ENCODE assay signal across 1 cellular context in genomic region chr1:20507564-20508410, GRCh38.
TF ChIP-seq lines count a peak whose summit lies in the region.

Gene MUL1 (minus strand): TSS chr1:20508151. CDS start chr1:20508024, 127 bp downstream.

TF ChIP-seq in HepG2, 621 proteins besides CTCF, POLR2A, EP300 and RAD21 (continued from another document and continues in another):
- TF ChIP-seq, protein P1, sequence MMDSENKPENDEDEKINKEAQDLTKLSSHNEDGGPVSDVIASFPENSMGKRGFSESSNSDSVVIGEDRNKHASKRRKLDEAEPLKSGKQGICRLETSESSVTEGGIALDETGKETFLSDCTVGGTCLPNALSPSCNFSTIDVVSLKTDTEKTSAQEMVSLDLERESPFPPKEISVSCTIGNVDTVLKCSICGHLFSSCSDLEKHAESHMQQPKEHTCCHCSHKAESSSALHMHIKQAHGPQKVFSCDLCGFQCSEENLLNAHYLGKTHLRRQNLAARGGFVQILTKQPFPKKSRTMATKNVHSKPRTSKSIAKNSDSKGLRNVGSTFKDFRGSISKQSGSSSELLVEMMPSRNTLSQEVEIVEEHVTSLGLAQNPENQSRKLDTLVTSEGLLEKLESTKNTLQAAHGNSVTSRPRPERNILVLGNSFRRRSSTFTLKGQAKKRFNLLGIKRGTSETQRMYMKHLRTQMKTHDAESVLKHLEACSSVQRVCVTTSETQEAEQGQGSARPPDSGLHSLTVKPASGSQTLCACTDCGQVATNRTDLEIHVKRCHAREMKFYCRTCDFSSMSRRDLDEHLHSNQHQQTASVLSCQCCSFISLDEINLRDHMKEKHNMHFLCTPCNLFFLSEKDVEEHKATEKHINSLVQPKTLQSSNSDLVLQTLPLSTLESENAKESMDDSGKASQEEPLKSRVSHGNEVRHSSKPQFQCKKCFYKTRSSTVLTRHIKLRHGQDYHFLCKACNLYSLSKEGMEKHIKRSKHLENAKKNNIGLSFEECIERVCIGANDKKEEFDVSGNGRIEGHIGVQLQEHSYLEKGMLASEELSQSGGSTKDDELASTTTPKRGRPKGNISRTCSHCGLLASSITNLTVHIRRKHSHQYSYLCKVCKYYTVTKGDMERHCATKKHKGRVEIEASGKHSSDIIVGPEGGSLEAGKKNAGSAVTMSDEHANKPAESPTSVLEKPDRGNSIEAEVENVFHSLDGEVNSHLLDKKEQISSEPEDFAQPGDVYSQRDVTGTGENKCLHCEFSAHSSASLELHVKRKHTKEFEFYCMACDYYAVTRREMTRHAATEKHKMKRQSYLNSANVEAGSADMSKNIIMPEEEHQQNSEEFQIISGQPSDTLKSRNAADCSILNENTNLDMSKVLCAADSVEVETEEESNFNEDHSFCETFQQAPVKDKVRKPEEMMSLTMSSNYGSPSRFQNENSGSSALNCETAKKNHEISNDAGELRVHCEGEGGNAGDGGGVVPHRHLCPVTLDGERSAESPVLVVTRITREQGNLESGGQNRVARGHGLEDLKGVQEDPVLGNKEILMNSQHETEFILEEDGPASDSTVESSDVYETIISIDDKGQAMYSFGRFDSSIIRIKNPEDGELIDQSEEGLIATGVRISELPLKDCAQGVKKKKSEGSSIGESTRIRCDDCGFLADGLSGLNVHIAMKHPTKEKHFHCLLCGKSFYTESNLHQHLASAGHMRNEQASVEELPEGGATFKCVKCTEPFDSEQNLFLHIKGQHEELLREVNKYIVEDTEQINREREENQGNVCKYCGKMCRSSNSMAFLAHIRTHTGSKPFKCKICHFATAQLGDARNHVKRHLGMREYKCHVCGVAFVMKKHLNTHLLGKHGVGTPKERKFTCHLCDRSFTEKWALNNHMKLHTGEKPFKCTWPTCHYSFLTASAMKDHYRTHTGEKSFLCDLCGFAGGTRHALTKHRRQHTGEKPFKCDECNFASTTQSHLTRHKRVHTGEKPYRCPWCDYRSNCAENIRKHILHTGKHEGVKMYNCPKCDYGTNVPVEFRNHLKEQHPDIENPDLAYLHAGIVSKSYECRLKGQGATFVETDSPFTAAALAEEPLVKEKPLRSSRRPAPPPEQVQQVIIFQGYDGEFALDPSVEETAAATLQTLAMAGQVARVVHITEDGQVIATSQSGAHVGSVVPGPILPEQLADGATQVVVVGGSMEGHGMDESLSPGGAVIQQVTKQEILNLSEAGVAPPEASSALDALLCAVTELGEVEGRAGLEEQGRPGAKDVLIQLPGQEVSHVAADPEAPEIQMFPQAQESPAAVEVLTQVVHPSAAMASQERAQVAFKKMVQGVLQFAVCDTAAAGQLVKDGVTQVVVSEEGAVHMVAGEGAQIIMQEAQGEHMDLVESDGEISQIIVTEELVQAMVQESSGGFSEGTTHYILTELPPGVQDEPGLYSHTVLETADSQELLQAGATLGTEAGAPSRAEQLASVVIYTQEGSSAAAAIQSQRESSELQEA (CRISPR knock-in tag; IDR thresholded peaks at IDR 0.05; ENCODE audit: not compliant biosample characterization), result peak; percentile 79
- TF ChIP-seq POGZ (CRISPR knock-in tag; IDR thresholded peaks at IDR 0.05) (peak; percentile 90), MIER3 (CRISPR knock-in tag; IDR thresholded peaks at IDR 0.05; ENCODE audit: borderline replicate concordance) (peak; percentile 32; the same call in 1 of the 2 replicates), ZNF547 (CRISPR knock-in tag; IDR thresholded peaks at IDR 0.05) (peak; percentile 57), KAT8 (CRISPR knock-in tag; IDR thresholded peaks at IDR 0.05) (peak; percentile 99), ZNF766 (CRISPR knock-in tag; IDR thresholded peaks at IDR 0.05; ENCODE audit: borderline replicate concordance) (peak; percentile 92), ZSCAN31 (CRISPR knock-in tag; IDR thresholded peaks at IDR 0.05; ENCODE audit: low read depth) (peak; percentile 75), EZH2 (conservative IDR thresholded peaks at IDR 0.05; ENCODE audit: low read depth, low read length) (no peak), MLLT10 (CRISPR knock-in tag; IDR thresholded peaks at IDR 0.05) (no peak), SIX1 (CRISPR knock-in tag; IDR thresholded peaks at IDR 0.05; ENCODE audit: borderline replicate concordance) (no peak), POLR2G (IDR thresholded peaks at IDR 0.05; ENCODE audit: low read depth, low read length) (peak; percentile 82), ZNF460 (CRISPR knock-in tag; IDR thresholded peaks at IDR 0.05; ENCODE audit: borderline replicate concordance) (0 out of 2 replicates have a peak, but pooled peaks have one; percentile 39), ZNF333 (CRISPR knock-in tag; IDR thresholded peaks at IDR 0.05; ENCODE audit: borderline replicate concordance) (0 out of 2 replicates have a peak, but pooled peaks have one; percentile 28), ZNF556 (CRISPR knock-in tag; IDR thresholded peaks at IDR 0.05; ENCODE audit: borderline replicate concordance) (peak; percentile 42; the same call in 1 of the 2 replicates), ZBTB26 (CRISPR knock-in tag; IDR thresholded peaks at IDR 0.05; ENCODE audit: borderline replicate concordance) (no peak), POGK (CRISPR knock-in tag; conservative IDR thresholded peaks at IDR 0.05) (peak; percentile 84; the same call in 1 of the 2 replicates), RARG (CRISPR knock-in tag; IDR thresholded peaks at IDR 0.05; ENCODE audit: low read depth) (no peak), MAFG (CRISPR knock-in tag; IDR thresholded peaks at IDR 0.05) (no peak), CREB1 (IDR thresholded peaks at IDR 0.05) (peak; percentile 95), CREB1 (CRISPR knock-in tag; IDR thresholded peaks at IDR 0.05) (peak; percentile 100), KAT2B (IDR thresholded peaks at IDR 0.05; ENCODE audit: borderline replicate concordance, low read depth, low read length) (no peak), HIVEP1 (CRISPR knock-in tag; IDR thresholded peaks at IDR 0.05) (peak; percentile 60; the same call in 1 of the 2 replicates), PHB2 (IDR thresholded peaks at IDR 0.05; ENCODE audit: partially characterized antibody) (no peak), ZNF652 (CRISPR knock-in tag; IDR thresholded peaks at IDR 0.05; ENCODE audit: borderline replicate concordance, low read depth) (no peak), ZSCAN20 (CRISPR knock-in tag; IDR thresholded peaks at IDR 0.05; ENCODE audit: borderline replicate concordance) (peak; percentile 32; the same call in 1 of the 2 replicates), TSC22D2 (CRISPR knock-in tag; IDR thresholded peaks at IDR 0.05; ENCODE audit: borderline replicate concordance) (peak; percentile 52; the same call in 1 of the 2 replicates), ZNF335 (CRISPR knock-in tag; IDR thresholded peaks at IDR 0.05) (peak; percentile 78; the same call in 1 of the 2 replicates), ZNF552 (CRISPR knock-in tag; IDR thresholded peaks at IDR 0.05; ENCODE audit: borderline replicate concordance) (peak; percentile 76; the same call in 1 of the 2 replicates), NR2C2 (CRISPR knock-in tag; IDR thresholded peaks at IDR 0.05; ENCODE audit: borderline replicate concordance) (peak; percentile 97), ZNF878 (CRISPR knock-in tag; IDR thresholded peaks at IDR 0.05) (no peak), PAWR (CRISPR knock-in tag; IDR thresholded peaks at IDR 0.05; ENCODE audit: borderline replicate concordance) (no peak), ELF4 (CRISPR knock-in tag; IDR thresholded peaks at IDR 0.05; ENCODE audit: borderline replicate concordance) (peak; percentile 92), ZNF18 (CRISPR knock-in tag; IDR thresholded peaks at IDR 0.05; ENCODE audit: insufficient replicate concordance) (peak; percentile 82), MBNL3 (CRISPR knock-in tag; conservative IDR thresholded peaks at IDR 0.05) (no peak), ZNF446 (CRISPR knock-in tag; IDR thresholded peaks at IDR 0.05) (peak; percentile 86; the same call in 1 of the 2 replicates)
- TF ChIP-seq, protein P2, sequence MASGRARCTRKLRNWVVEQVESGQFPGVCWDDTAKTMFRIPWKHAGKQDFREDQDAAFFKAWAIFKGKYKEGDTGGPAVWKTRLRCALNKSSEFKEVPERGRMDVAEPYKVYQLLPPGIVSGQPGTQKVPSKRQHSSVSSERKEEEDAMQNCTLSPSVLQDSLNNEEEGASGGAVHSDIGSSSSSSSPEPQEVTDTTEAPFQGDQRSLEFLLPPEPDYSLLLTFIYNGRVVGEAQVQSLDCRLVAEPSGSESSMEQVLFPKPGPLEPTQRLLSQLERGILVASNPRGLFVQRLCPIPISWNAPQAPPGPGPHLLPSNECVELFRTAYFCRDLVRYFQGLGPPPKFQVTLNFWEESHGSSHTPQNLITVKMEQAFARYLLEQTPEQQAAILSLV (CRISPR knock-in tag; IDR thresholded peaks at IDR 0.05; ENCODE audit: borderline replicate concordance), result peak; percentile 91; the same call in 1 of the 2 replicates
- TF ChIP-seq, protein P3, sequence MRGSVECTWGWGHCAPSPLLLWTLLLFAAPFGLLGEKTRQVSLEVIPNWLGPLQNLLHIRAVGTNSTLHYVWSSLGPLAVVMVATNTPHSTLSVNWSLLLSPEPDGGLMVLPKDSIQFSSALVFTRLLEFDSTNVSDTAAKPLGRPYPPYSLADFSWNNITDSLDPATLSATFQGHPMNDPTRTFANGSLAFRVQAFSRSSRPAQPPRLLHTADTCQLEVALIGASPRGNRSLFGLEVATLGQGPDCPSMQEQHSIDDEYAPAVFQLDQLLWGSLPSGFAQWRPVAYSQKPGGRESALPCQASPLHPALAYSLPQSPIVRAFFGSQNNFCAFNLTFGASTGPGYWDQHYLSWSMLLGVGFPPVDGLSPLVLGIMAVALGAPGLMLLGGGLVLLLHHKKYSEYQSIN (CRISPR knock-in tag; IDR thresholded peaks at IDR 0.05; ENCODE audit: borderline replicate concordance), result no peak
- TF ChIP-seq, protein P4, sequence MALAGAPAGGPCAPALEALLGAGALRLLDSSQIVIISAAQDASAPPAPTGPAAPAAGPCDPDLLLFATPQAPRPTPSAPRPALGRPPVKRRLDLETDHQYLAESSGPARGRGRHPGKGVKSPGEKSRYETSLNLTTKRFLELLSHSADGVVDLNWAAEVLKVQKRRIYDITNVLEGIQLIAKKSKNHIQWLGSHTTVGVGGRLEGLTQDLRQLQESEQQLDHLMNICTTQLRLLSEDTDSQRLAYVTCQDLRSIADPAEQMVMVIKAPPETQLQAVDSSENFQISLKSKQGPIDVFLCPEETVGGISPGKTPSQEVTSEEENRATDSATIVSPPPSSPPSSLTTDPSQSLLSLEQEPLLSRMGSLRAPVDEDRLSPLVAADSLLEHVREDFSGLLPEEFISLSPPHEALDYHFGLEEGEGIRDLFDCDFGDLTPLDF (CRISPR knock-in tag; IDR thresholded peaks at IDR 0.05), result peak; percentile 76
- TF ChIP-seq, protein P5, sequence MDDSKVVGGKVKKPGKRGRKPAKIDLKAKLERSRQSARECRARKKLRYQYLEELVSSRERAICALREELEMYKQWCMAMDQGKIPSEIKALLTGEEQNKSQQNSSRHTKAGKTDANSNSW (CRISPR knock-in tag; IDR thresholded peaks at IDR 0.05; ENCODE audit: borderline replicate concordance), result no peak
- TF ChIP-seq, protein P6, sequence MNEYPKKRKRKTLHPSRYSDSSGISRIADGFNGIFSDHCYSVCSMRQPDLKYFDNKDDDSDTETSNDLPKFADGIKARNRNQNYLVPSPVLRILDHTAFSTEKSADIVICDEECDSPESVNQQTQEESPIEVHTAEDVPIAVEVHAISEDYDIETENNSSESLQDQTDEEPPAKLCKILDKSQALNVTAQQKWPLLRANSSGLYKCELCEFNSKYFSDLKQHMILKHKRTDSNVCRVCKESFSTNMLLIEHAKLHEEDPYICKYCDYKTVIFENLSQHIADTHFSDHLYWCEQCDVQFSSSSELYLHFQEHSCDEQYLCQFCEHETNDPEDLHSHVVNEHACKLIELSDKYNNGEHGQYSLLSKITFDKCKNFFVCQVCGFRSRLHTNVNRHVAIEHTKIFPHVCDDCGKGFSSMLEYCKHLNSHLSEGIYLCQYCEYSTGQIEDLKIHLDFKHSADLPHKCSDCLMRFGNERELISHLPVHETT (CRISPR knock-in tag; conservative IDR thresholded peaks at IDR 0.05), result peak; percentile 46; the same call in 1 of the 2 replicates
- TF ChIP-seq, protein P7, sequence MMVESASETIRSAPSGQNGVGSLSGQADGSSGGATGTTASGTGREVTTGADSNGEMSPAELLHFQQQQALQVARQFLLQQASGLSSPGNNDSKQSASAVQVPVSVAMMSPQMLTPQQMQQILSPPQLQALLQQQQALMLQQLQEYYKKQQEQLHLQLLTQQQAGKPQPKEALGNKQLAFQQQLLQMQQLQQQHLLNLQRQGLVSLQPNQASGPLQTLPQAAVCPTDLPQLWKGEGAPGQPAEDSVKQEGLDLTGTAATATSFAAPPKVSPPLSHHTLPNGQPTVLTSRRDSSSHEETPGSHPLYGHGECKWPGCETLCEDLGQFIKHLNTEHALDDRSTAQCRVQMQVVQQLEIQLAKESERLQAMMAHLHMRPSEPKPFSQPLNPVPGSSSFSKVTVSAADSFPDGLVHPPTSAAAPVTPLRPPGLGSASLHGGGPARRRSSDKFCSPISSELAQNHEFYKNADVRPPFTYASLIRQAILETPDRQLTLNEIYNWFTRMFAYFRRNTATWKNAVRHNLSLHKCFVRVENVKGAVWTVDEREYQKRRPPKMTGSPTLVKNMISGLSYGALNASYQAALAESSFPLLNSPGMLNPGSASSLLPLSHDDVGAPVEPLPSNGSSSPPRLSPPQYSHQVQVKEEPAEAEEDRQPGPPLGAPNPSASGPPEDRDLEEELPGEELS (CRISPR knock-in tag; IDR thresholded peaks at IDR 0.05), result peak; percentile 22; the same call in 1 of the 2 replicates
